23 cellular contexts compared by ENCODE assay signal in genomic region chr18:45287531-45287930, GRCh38.
DNase-seq lines count a peak whose midpoint lies in the region; ATAC-seq and TF ChIP-seq lines count a peak whose summit lies in the region.
"Had no signal": no experiment of that assay in that cellular context is flagged by ENCODE, and none has a peak within 500 bp of the region (broad histone marks: within the 10 kb centered on the region; RNA-seq: fewer than 3 reads in every experiment).

No MANE protein-coding gene starts in this region.

- H2BK120ac ChIP-seq in H9 (ENCODE audit: low read depth, low read length, poor library complexity, severe bottlenecking) (no peak overlapping the region), neuronal stem cell (ENCODE audit: low read depth, low read length) (no peak overlapping the region)

- H3K56ac ChIP-seq in H9 (ENCODE audit: insufficient read length, low read depth, low read length) = no peak overlapping the region

- DNase-seq in NCI-H1092 (lab: John Stamatoyannopoulos, UW) (peak; percentile 20), NCI-H1092 treated with DMSO at 0.1 percent for 48 hours (lab: John Stamatoyannopoulos, UW) (no peak), H9 (no peak), right cardiac atrium (peak in 2 of 3 donors; percentile 48 to 61), neuronal stem cell (ENCODE audit: low spot score) (no peak), NCI-H526 (lab: John Stamatoyannopoulos, UW) (no peak), AG08395 (ENCODE audit: low spot score) (no peak)
- DNase-seq in NK-92 treated with Interleukin-12 subunit alpha and Interleukin-12 subunit beta, amount 100 ng/mL, for 24 hours (lab: John Stamatoyannopoulos, UW) = no peak
- DNase-seq: ACHN, KBM-7, MM.1S, NCI-H1436, NCI-H187, NCI-H2081 treated with DMSO at 0.1 percent for 48 hours, NCI-H2171 treated with DMSO at 0.1 percent for 48 hours, NCI-H345, NCI-H510A treated with DMSO at 0.1 percent for 48 hours, NCI-H748 treated with DMSO at 0.1 percent for 48 hours, SIG-M5, SW 1271 had no signal

- 0 out of 2 replicates have a peak overlapping the region, but pooled peaks have one; percentile 45 for H3K14ac ChIP-seq in H9 (ENCODE audit: insufficient read depth, low read length)
- H3K14ac ChIP-seq in neuronal stem cell (ENCODE audit: low read length) = no peak overlapping the region

- 0 out of 2 replicates have a peak, but pooled peaks cover 2% of the 10 kb centered on the region for H3K27me3 Mint-ChIP-seq in H9 (ENCODE audit: low read depth)

- H4K5ac ChIP-seq in H9 (ENCODE audit: insufficient read length, low read depth, low read length) = no peak overlapping the region

- no peak overlapping the region for H2AK5ac ChIP-seq in H9 (ENCODE audit: insufficient read length, low read length)
- H2AK5ac ChIP-seq in neuronal stem cell (ENCODE audit: low read depth, low read length) = no peak overlapping the region

- H3K18ac ChIP-seq in H9 (ENCODE audit: insufficient read length, low read depth, low read length) (no peak overlapping the region), neuronal stem cell (ENCODE audit: low read length) (peak overlapping the region; percentile 27)

- H3K9ac ChIP-seq in H9 (ENCODE audit: extremely low read depth, insufficient read length, low read length) (no peak overlapping the region), neuronal stem cell (ENCODE audit: low read depth, low read length, poor library complexity) (no peak overlapping the region)

- TF ChIP-seq CTCF in H9 (conservative IDR thresholded peaks at IDR 0.05) = no peak

- peak in 1 of 2 donors; percentile 19 for ATAC-seq in right cardiac atrium

- no CpG with 5 or more reads among the region's 9 CpGs for WGBS in H9 (ENCODE audit: extremely low coverage, insufficient read length, low lambda C conversion rate)
- WGBS in right cardiac atrium = 50% methylated on average over 9 of the region's 9 CpGs
- WGBS in neuronal stem cell (ENCODE audit: extremely low coverage in 2 of 2, insufficient read length in 2 of 2, insufficient replicate concordance in 1 of 2), 2 donors = no CpG with 5 or more reads among the region's 9 CpGs

- intact Hi-C loops in right cardiac atrium (cut with DNase I) = no loop called here

- no peaks in the 10 kb centered on the region for H3K36me3 Mint-ChIP-seq in H9 (ENCODE audit: insufficient read depth in 1 of 3, low read depth in 3 of 3)

- H3K23ac ChIP-seq in H9 (ENCODE audit: insufficient read length, low read depth, low read length) (no peak overlapping the region), neuronal stem cell (ENCODE audit: low read depth, low read length, poor library complexity) (no peak overlapping the region)

- H4K20me1 ChIP-seq in H9 (ENCODE audit: control insufficient read depth, insufficient read depth, insufficient read length) = no peaks in the 10 kb centered on the region

- H3K4me1 Mint-ChIP-seq in H9 = no peaks in the 10 kb centered on the region

- no peak overlapping the region for H3K4me3 Mint-ChIP-seq in H9

- no peaks in the 10 kb centered on the region for H3K9me3 Mint-ChIP-seq in H9

- no peak overlapping the region for H3K4me3 ChIP-seq in right cardiac atrium (ENCODE audit: low read length)
- no peak overlapping the region for H3K4me3 ChIP-seq in neuronal stem cell (ENCODE audit: low read length in 2 of 2)
- H3K4me3 ChIP-seq: SK-N-MC had no signal

- H2BK12ac ChIP-seq in H9 (ENCODE audit: insufficient read length, low read depth, low read length) = no peak overlapping the region
- H2BK12ac ChIP-seq in neuronal stem cell (ENCODE audit: low read length) = no peak overlapping the region

- H2AFZ ChIP-seq in H9 (ENCODE audit: low read length) (no peak overlapping the region), neuronal stem cell (ENCODE audit: low read length) (no peak overlapping the region)

- no peaks in the 10 kb centered on the region for H3K79me1 ChIP-seq in H9 (ENCODE audit: insufficient read depth, low read depth, low read length, poor library complexity, severe bottlenecking)
- no peaks in the 10 kb centered on the region for H3K79me1 ChIP-seq in neuronal stem cell (ENCODE audit: low read depth, low read length)

- no peaks in the 10 kb centered on the region for H3K9me3 ChIP-seq in H9 (ENCODE audit: control insufficient read depth, low read depth, low read length)
- no peaks in the 10 kb centered on the region for H3K9me3 ChIP-seq in right cardiac atrium (ENCODE audit: control insufficient read depth, low read length)
- H3K9me3 ChIP-seq in neuronal stem cell (replicated peaks in 1 of 2; ENCODE audit: control insufficient read depth in 2 of 2, insufficient read depth in 1 of 2, low read depth in 1 of 2, low read length in 2 of 2) = no peaks in the 10 kb centered on the region

- H2BK20ac ChIP-seq in H9 (ENCODE audit: low read depth, low read length, poor library complexity, severe bottlenecking) = no peak overlapping the region

- H4K8ac ChIP-seq in H9 (replicated peaks; ENCODE audit: insufficient read length, low read depth, low read length) = no peak overlapping the region
- no peak overlapping the region for H4K8ac ChIP-seq in neuronal stem cell (ENCODE audit: low read depth, low read length)

- H3K36me3 ChIP-seq in neuronal stem cell (replicated peaks in 1 of 2; ENCODE audit: control insufficient read depth in 2 of 2, insufficient read depth in 2 of 2, low read length in 2 of 2) = no peaks in the 10 kb centered on the region

- H3K27ac Mint-ChIP-seq in H9 = peak overlapping the region in 2 of 3 experiments; percentile 12 to 41; a peak in 2 of 7 replicates

- no peak overlapping the region for H3K4ac ChIP-seq in H9 (ENCODE audit: low read depth, low read length)
- no peak overlapping the region for H3K4ac ChIP-seq in neuronal stem cell (ENCODE audit: low read length)

- no peaks in the 10 kb centered on the region for H3K79me2 ChIP-seq in H9 (ENCODE audit: insufficient read depth, low read length)

- H3K27me3 ChIP-seq in H9 (ENCODE audit: insufficient read depth, low read length) (no peaks in the 10 kb centered on the region), right cardiac atrium (ENCODE audit: control insufficient read depth, insufficient read depth) (no peaks in the 10 kb centered on the region), neuronal stem cell (ENCODE audit: control insufficient read depth in 3 of 3, insufficient read depth in 3 of 3, low read depth in 1 of 3, low read length in 3 of 3) (peaks cover 0 to 4% (median 0%) of the 10 kb centered on the region in 3 experiments)

- H3K4me1 ChIP-seq in H9 (ENCODE audit: insufficient read depth, low read length) = no peaks in the 10 kb centered on the region
- no peaks in the 10 kb centered on the region for H3K4me1 ChIP-seq in right cardiac atrium (ENCODE audit: control insufficient read depth, insufficient read depth, low read length)
- peaks cover 1 to 9% of the 10 kb centered on the region in 2 donors for H3K4me1 ChIP-seq in neuronal stem cell (ENCODE audit: control insufficient read depth in 2 of 2, insufficient read depth in 1 of 2, low read depth in 1 of 2, low read length in 2 of 2)

- H3T11ph ChIP-seq in H9 (ENCODE audit: low read length) = no peak overlapping the region

- no peak overlapping the region for H2BK15ac ChIP-seq in H9 (ENCODE audit: low read depth, low read length)
- no peak overlapping the region for H2BK15ac ChIP-seq in neuronal stem cell (ENCODE audit: low read length)

- H3K4me2 ChIP-seq in H9 (ENCODE audit: insufficient read depth, insufficient read length, low read length) (no peak overlapping the region), neuronal stem cell (ENCODE audit: insufficient read depth, low read length, poor library complexity, severe bottlenecking) (no peak overlapping the region)

- no peaks in the 10 kb centered on the region for H3K23me2 ChIP-seq in H9 (ENCODE audit: insufficient read length, low read depth, low read length, poor library complexity, severe bottlenecking)

- H3K27ac ChIP-seq in H9 (ENCODE audit: insufficient read length, low read depth, low read length) (no peak overlapping the region), right cardiac atrium (ENCODE audit: low read length) (no peak overlapping the region), neuronal stem cell (replicated peaks; ENCODE audit: low read length) (no peak overlapping the region)
- H3K27ac ChIP-seq: 22Rv1, RWPE1, SK-N-MC had no signal

- H4K91ac ChIP-seq in H9 (ENCODE audit: insufficient read length, low read depth, low read length) (no peak overlapping the region), neuronal stem cell (ENCODE audit: low read depth, low read length, poor library complexity) (no peak overlapping the region)

- H2BK5ac ChIP-seq in H9 (ENCODE audit: insufficient read length, low read length) = no peak overlapping the region
- H2BK5ac ChIP-seq in neuronal stem cell (ENCODE audit: low read length) = no peak overlapping the region

Comparison
In these comparisons a context has a peak if more than half of its experiments do, and no peak if none do; other contexts are left out.
1. DNase-seq: peak in NCI-H1092 (single experiment) and right cardiac atrium (2 of 3); none in NCI-H1092 treated with DMSO at 0.1 percent for 48 hours (single experiment), H9 (single experiment), neuronal stem cell (single experiment), NCI-H526 (0 of 2), NK-92 treated with Interleukin-12 subunit alpha and Interleukin-12 subunit beta, amount 100 ng/mL, for 24 hours (single experiment) and AG08395 (single experiment).